In the genomic region with DNA sequence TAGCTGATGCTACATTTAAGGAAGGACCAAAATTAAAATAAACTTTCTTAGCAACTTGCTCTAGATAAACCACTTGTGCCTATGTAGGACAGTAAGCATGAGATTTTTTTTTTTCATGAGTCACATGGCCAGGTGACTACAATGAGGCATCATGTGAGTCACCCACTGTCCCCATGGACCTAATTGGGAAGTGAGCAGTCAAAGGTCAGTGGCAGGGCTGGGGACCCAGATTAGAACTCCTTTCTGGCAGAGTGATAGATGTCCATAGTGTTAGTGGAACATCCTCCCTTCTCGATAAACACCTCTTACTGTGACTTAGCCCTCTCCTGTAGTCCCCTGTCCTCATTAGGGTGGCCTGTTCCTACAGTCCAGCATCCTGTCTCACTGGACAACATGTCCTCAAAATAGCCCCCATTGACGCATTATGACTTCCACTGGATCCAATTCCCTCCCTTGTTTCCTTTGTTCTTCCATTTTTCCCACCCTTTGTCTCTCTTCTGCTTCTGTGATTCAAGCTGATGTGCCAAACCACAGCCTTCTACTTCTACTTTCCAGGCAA, we compare ENCODE assay signal across 12 cellular contexts. TPM values are rescaled to one million over a fixed set of nuclear protein-coding genes. Genes with fewer than 3 reads are reported as not detected.
DNase-seq lines count a peak whose midpoint lies in the region; ATAC-seq, FAIRE-seq and TF ChIP-seq lines count a peak whose summit lies in the region.
"Had no signal": no experiment of that assay in that cellular context is flagged by ENCODE, and none has a peak within 500 bp of the region (broad histone marks: within the 10 kb centered on the region; RNA-seq: fewer than 3 reads in every experiment).

No MANE protein-coding gene starts in this region.

- no peak for TF ChIP-seq POLR2A in H54 (IDR thresholded peaks at IDR 0.05; ENCODE audit: low read depth, low read length)

- no peaks in the 10 kb centered on the region for H3K27me3 ChIP-seq in smooth muscle cell (ENCODE audit: low read depth)

- H3K36me3 Mint-ChIP-seq in activated CD4-positive, alpha-beta T cell treated with anti-CD3 and anti-CD28 coated beads, Interleukin-2, amount 10 ng/mL, durations not matched to agents 24 days and 14 days (ENCODE audit: low read depth) = no peaks in the 10 kb centered on the region

- no peak overlapping the region for H3K27ac Mint-ChIP-seq in activated CD4-positive, alpha-beta T cell treated with anti-CD3 and anti-CD28 coated beads, Interleukin-2, amount 10 ng/mL, durations not matched to agents 24 days and 14 days
- H3K27ac Mint-ChIP-seq: progenitor cell of endocrine pancreas had no signal

- H3K9ac ChIP-seq in smooth muscle cell (ENCODE audit: low read depth) = peak overlapping the region; percentile 62

- no peaks in the 10 kb centered on the region for H4K20me1 ChIP-seq in smooth muscle cell (ENCODE audit: low read depth)

- peak overlapping the region; percentile 93 for H3K27ac ChIP-seq in smooth muscle cell (ENCODE audit: low read depth)

- peaks cover 12% of the 10 kb centered on the region for H3K9me3 Mint-ChIP-seq in activated CD4-positive, alpha-beta T cell treated with anti-CD3 and anti-CD28 coated beads, Interleukin-2, amount 10 ng/mL, durations not matched to agents 24 days and 14 days

- H3K4me3 ChIP-seq in fibroblast of the aortic adventitia (ENCODE audit: low read depth, low read length) (no peak overlapping the region), smooth muscle cell (no peak overlapping the region)

- H3K36me3 ChIP-seq in smooth muscle cell (ENCODE audit: low read depth) = no peaks in the 10 kb centered on the region

- H3K27me3 Mint-ChIP-seq in activated CD4-positive, alpha-beta T cell treated with anti-CD3 and anti-CD28 coated beads, Interleukin-2, amount 10 ng/mL, durations not matched to agents 24 days and 14 days = peaks cover 15% of the 10 kb centered on the region

- ATAC-seq in GM19324 (IDR thresholded peaks at IDR 0.05; ENCODE audit: low FRiP score, unreplicated experiment) = no peak

- peaks cover 6% of the 10 kb centered on the region for H3K4me1 ChIP-seq in smooth muscle cell (ENCODE audit: low read depth)

- peak; percentile 33 for FAIRE-seq in H54 (lab: Jason Lieb, UNC)

- no peak overlapping the region for H2AFZ ChIP-seq in smooth muscle cell (ENCODE audit: low read depth)

- H3K79me2 ChIP-seq in smooth muscle cell (ENCODE audit: low read depth) = no peaks in the 10 kb centered on the region

- 96% methylated on average over 2 of the region's 2 CpGs for WGBS in smooth muscle cell (ENCODE audit: low lambda C conversion rate)

- TF ChIP-seq CTCF in fibroblast of the aortic adventitia (IDR thresholded peaks at IDR 0.05; ENCODE audit: insufficient read depth, low read length) (no peak), smooth muscle cell (IDR thresholded peaks at IDR 0.05; ENCODE audit: borderline replicate concordance, insufficient read depth, poor library complexity, severe bottlenecking) (no peak)

- intact Hi-C loops in activated CD4-positive, alpha-beta T cell treated with anti-CD3 and anti-CD28 coated beads, Interleukin-2, amount 10 ng/mL, durations not matched to agents 24 days and 14 days (cut with micrococcal nuclease) = no loop called here

- no peaks in the 10 kb centered on the region for H3K4me1 Mint-ChIP-seq in activated CD4-positive, alpha-beta T cell treated with anti-CD3 and anti-CD28 coated beads, Interleukin-2, amount 10 ng/mL, durations not matched to agents 24 days and 14 days

- H3F3A ChIP-seq in smooth muscle cell (ENCODE audit: low read depth) = peaks cover 10% of the 10 kb centered on the region

- peak overlapping the region; percentile 15 for H3K4me2 ChIP-seq in smooth muscle cell

- no peak for DNase-seq in H54 (ENCODE audit: insufficient read length, low spot score)
- DNase-seq in T1000 (lab: John Stamatoyannopoulos, UW) = peak; percentile 19
- DNase-seq in fibroblast of the aortic adventitia (ENCODE audit: low read depth) = peak; percentile 75
- no peak for DNase-seq in smooth muscle cell (lab: John Stamatoyannopoulos, UW; ENCODE audit: unreplicated experiment)
- DNase-seq in activated CD4-positive, alpha-beta T cell treated with anti-CD3 and anti-CD28 coated beads, Interleukin-2, amount 10 ng/mL, durations not matched to agents 24 days and 14 days = no peak
- DNase-seq in hepatic stellate cell (ENCODE audit: low spot score) = no peak
- DNase-seq in central memory CD4-positive, alpha-beta T cell = no peak
- DNase-seq: activated CD8-positive, alpha-beta memory T cell treated with anti-CD3 and anti-CD28 coated beads for 24 hours; caudate nucleus; NCI-H1436 had no signal

- no peaks in the 10 kb centered on the region for H3K9me3 ChIP-seq in smooth muscle cell (replicated peaks; ENCODE audit: low read depth)

- H3K4me3 Mint-ChIP-seq in activated CD4-positive, alpha-beta T cell treated with anti-CD3 and anti-CD28 coated beads, Interleukin-2, amount 10 ng/mL, durations not matched to agents 24 days and 14 days = no peak overlapping the region

RNA-seq across cellular contexts. Expression of a gene that starts 12.4 kb away (rescaled TPM):
- total RNA-seq in fibroblast of the aortic adventitia (ENCODE audit: low replicate concordance) (5.8 and 22.0 TPM in 2 replicates), smooth muscle cell (5.1 and 7.9 TPM in 2 replicates)
- polyA plus RNA-seq in smooth muscle cell = 3.9 and 5.2 TPM in 2 replicates
- not detected in 2 replicates for total RNA-seq in activated CD4-positive, alpha-beta T cell treated with anti-CD3 and anti-CD28 coated beads, Interleukin-2, amount 10 ng/mL, durations not matched to agents 24 days and 14 days
- total RNA-seq: progenitor cell of endocrine pancreas had no signal

RNA-seq across cellular contexts. Expression of a gene that starts 56.9 kb away (rescaled TPM):
- total RNA-seq in fibroblast of the aortic adventitia (ENCODE audit: low replicate concordance) (not detected in 2 replicates), smooth muscle cell (6.5 and 8.3 TPM in 2 replicates)
- polyA plus RNA-seq in smooth muscle cell = 6.5 and 7.7 TPM in 2 replicates
- not detected in 2 replicates for total RNA-seq in activated CD4-positive, alpha-beta T cell treated with anti-CD3 and anti-CD28 coated beads, Interleukin-2, amount 10 ng/mL, durations not matched to agents 24 days and 14 days

RNA-seq across cellular contexts. Expression of a gene that starts 57.7 kb away (rescaled TPM):
- total RNA-seq in fibroblast of the aortic adventitia (ENCODE audit: low replicate concordance) (4.9 and 5.6 TPM in 2 replicates), smooth muscle cell (2.0 and 4.6 TPM in 2 replicates)
- polyA plus RNA-seq in smooth muscle cell = 1.2 and 3.3 TPM in 2 replicates
- 1.1 and 1.9 TPM in 2 replicates for total RNA-seq in activated CD4-positive, alpha-beta T cell treated with anti-CD3 and anti-CD28 coated beads, Interleukin-2, amount 10 ng/mL, durations not matched to agents 24 days and 14 days

Comparison
In these comparisons a context has a peak if more than half of its experiments do, and no peak if none do; other contexts are left out.
1. DNase-seq: peak in T1000 (single experiment) and fibroblast of the aortic adventitia (single experiment); none in H54 (single experiment), smooth muscle cell (single experiment), activated CD4-positive, alpha-beta T cell treated with anti-CD3 and anti-CD28 coated beads, Interleukin-2, amount 10 ng/mL, durations not matched to agents 24 days and 14 days (single experiment), hepatic stellate cell (single experiment) and central memory CD4-positive, alpha-beta T cell (single experiment).